Comparison of ENCODE assay signal across 9 cellular contexts in the genomic region with DNA sequence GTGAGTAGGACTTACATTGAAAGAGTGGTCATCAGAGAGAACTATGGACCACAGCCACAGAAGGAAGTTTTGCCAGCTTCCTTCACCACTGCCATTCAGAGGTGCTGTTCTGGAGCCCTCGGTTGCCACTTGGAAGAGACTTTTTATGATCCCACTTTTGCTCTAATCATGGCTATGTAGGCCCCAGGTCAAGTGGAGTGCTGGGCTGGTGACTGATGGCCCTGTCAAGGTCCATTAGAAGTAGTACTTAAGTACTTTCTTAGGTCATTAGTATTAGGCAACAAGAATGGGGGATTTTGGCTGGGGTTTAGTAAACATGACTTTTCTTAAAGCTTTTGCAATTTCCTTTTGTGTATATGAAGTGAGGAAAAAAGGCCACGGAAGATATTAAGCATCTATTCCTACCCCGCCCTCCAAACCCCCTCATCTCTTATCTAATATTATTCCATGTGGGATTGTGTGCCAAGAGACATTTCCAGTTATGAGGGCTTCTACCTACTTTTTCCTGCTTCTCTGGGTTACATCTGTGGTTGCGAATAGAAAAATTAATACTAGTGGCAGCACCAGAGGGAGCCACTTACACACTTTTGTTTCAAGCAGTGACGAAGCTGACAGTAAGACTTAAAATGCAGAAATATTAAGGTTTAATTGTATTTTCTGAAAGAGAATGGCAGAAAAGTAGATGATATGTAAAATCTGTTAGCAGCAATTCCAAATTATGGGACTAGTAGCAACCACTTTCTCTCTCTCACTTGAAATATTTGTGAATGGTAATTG. TPM values are rescaled to one million over a fixed set of nuclear protein-coding genes. Genes with fewer than 3 reads are reported as not detected.
DNase-seq lines count a peak whose midpoint lies in the region; ATAC-seq and TF ChIP-seq lines count a peak whose summit lies in the region.
"Had no signal": no experiment of that assay in that cellular context is flagged by ENCODE, and none has a peak within 500 bp of the region (broad histone marks: within the 10 kb centered on the region; RNA-seq: fewer than 3 reads in every experiment).

No MANE protein-coding gene starts in this region.

- no peak for ATAC-seq in stimulated activated naive CD8-positive, alpha-beta T cell treated with anti-CD3 and anti-CD28 coated beads, Interleukin-15, amount 100 ng/mL, for 72 hours

- H3K4me3 ChIP-seq in choroid plexus epithelial cell (ENCODE audit: low read depth, low read length), result no peak overlapping the region
- H3K4me3 ChIP-seq: BLaER1 had no signal

- H3K4me3 Mint-ChIP-seq in stimulated activated naive CD8-positive, alpha-beta T cell treated with anti-CD3 and anti-CD28 coated beads, Interleukin-15, amount 100 ng/mL, for 72 hours, result no peak overlapping the region

- no peaks in the 10 kb centered on the region for H3K27me3 Mint-ChIP-seq in stimulated activated naive CD8-positive, alpha-beta T cell treated with anti-CD3 and anti-CD28 coated beads, Interleukin-15, amount 100 ng/mL, for 72 hours

- no peak overlapping the region for H3K27ac Mint-ChIP-seq in stimulated activated naive CD8-positive, alpha-beta T cell treated with anti-CD3 and anti-CD28 coated beads, Interleukin-15, amount 100 ng/mL, for 72 hours

- DNase-seq in NCI-H2029 treated with DMSO at 0.1 percent for 48 hours (lab: John Stamatoyannopoulos, UW) (peak; percentile 7), NCI-H2029 (lab: John Stamatoyannopoulos, UW) (no peak), NCI-H2081 treated with DMSO at 0.1 percent for 48 hours (lab: John Stamatoyannopoulos, UW) (peak; percentile 23), choroid plexus epithelial cell (ENCODE audit: low read depth) (peak; percentile 60), mucosa of gallbladder (ENCODE audit: low spot score) (peak; percentile 21)
- no peak for DNase-seq in activated CD4-positive, CD25-positive, alpha-beta regulatory T cell (lab: John Stamatoyannopoulos, UW)
- DNase-seq in stimulated activated CD4-positive, alpha-beta T cell treated with anti-CD3 and anti-CD28 coated beads, Interleukin-12 subunit alpha, Interleukin-12 subunit beta, amount 100 ng/mL, for 4 hours, result no peak
- no peak for DNase-seq in stimulated activated naive CD8-positive, alpha-beta T cell treated with anti-CD3 and anti-CD28 coated beads, Interleukin-15, amount 100 ng/mL, for 72 hours

- H3K4me1 Mint-ChIP-seq in stimulated activated naive CD8-positive, alpha-beta T cell treated with anti-CD3 and anti-CD28 coated beads, Interleukin-15, amount 100 ng/mL, for 72 hours, result no peaks in the 10 kb centered on the region

- TF ChIP-seq CTCF in choroid plexus epithelial cell (conservative IDR thresholded peaks at IDR 0.05; ENCODE audit: low read depth, low read length), result peak; percentile 58

- H3K9me3 Mint-ChIP-seq in stimulated activated naive CD8-positive, alpha-beta T cell treated with anti-CD3 and anti-CD28 coated beads, Interleukin-15, amount 100 ng/mL, for 72 hours, result no peaks in the 10 kb centered on the region

RNA-seq across cellular contexts. Expression of a gene that starts 13.9 kb away (rescaled TPM):
- 8.8 TPM for total RNA-seq in mucosa of gallbladder

Comparison
In these comparisons a context has a peak if more than half of its experiments do, and no peak if none do; other contexts are left out.
1. DNase-seq: peak in NCI-H2029 treated with DMSO at 0.1 percent for 48 hours (single experiment), NCI-H2081 treated with DMSO at 0.1 percent for 48 hours (single experiment), choroid plexus epithelial cell (single experiment) and mucosa of gallbladder (single experiment); none in NCI-H2029 (single experiment), activated CD4-positive, CD25-positive, alpha-beta regulatory T cell (0 of 4), stimulated activated CD4-positive, alpha-beta T cell treated with anti-CD3 and anti-CD28 coated beads, Interleukin-12 subunit alpha, Interleukin-12 subunit beta, amount 100 ng/mL, for 4 hours (single experiment) and stimulated activated naive CD8-positive, alpha-beta T cell treated with anti-CD3 and anti-CD28 coated beads, Interleukin-15, amount 100 ng/mL, for 72 hours (0 of 2).